Comparison of ENCODE assay signal across 26 cellular contexts in genomic region chr18:32439241-32439640, GRCh38. TPM values are rescaled to one million over a fixed set of nuclear protein-coding genes. Genes with fewer than 3 reads are reported as not detected.
"Had no signal": no experiment of that assay in that cellular context is flagged by ENCODE, and none has a peak within 500 bp of the region (broad histone marks: within the 10 kb centered on the region; RNA-seq: fewer than 3 reads in every experiment).

No MANE protein-coding gene starts in this region.

- H3K4me3 ChIP-seq: colonic mucosa, gastroesophageal sphincter, heart left ventricle, hepatocyte, mucosa of descending colon, pancreas, prostate gland, right atrium auricular region, smooth muscle cell, thoracic aorta, tibial nerve, upper lobe of left lung, uterus had no signal

- H3K4me1 ChIP-seq: colonic mucosa, foreskin keratinocyte, prostate gland, uterus had no signal

- ATAC-seq: esophagus mucosa; gastroesophageal sphincter; heart left ventricle; natural killer cell treated with Interleukin-12 subunit alpha and Interleukin-12 subunit beta and Interleukin-15 and Interleukin-18, amount 100 ng/mL, for 72 hours; pancreas; sciatic nerve; stimulated activated memory B cell treated with anti-CD40 and anti-IgM and Interleukin-4, amounts not matched to agents 10 μg/mL and 1 μg/mL and 100 μg/mL, for 72 hours; stimulated activated naive CD8-positive, alpha-beta T cell treated with anti-CD3 and anti-CD28 coated beads, Interleukin-15, Interleukin-2, amounts not matched to agents 100 U/mL and 50 U/mL, for 24 hours had no signal

- H3K27ac ChIP-seq: colonic mucosa, epithelial cell of prostate, foreskin keratinocyte, gastroesophageal sphincter, hepatocyte, neutrophil, pancreas, prostate gland, upper lobe of left lung, uterus had no signal

- H3K9me3 ChIP-seq: colonic mucosa, gastroesophageal sphincter, heart left ventricle, mucosa of descending colon, neutrophil, pancreas, prostate gland, right atrium auricular region, thoracic aorta, tibial nerve, upper lobe of left lung, uterus had no signal

- H3K36me3 ChIP-seq: colonic mucosa, gastroesophageal sphincter, heart left ventricle, neutrophil, pancreas, prostate gland, right atrium auricular region, thoracic aorta, tibial nerve, upper lobe of left lung, uterus had no signal

- DNase-seq: effector CD8-positive, alpha-beta T cell; foreskin keratinocyte; kidney; mesenchymal stem cell; mucosa of descending colon; naive B cell; pancreas; stimulated activated CD4-positive, alpha-beta T cell treated with anti-CD3 and anti-CD28 coated beads, Interleukin-4, amount 100 ng/mL, for 4 hours; upper lobe of left lung; uterus had no signal

- H3K27me3 ChIP-seq: colonic mucosa, foreskin keratinocyte, gastroesophageal sphincter, heart left ventricle, hepatocyte, neutrophil, pancreas, right atrium auricular region, tibial nerve, upper lobe of left lung, uterus had no signal

RNA-seq across cellular contexts. Expression of gene GAREM1, which starts 31.4 kb away (rescaled TPM):
- total RNA-seq: natural killer cell treated with Interleukin-12 subunit alpha and Interleukin-12 subunit beta and Interleukin-15 and Interleukin-18, amount 100 ng/mL, for 72 hours had no signal
